14 cellular contexts compared by ENCODE assay signal in the genomic region with DNA sequence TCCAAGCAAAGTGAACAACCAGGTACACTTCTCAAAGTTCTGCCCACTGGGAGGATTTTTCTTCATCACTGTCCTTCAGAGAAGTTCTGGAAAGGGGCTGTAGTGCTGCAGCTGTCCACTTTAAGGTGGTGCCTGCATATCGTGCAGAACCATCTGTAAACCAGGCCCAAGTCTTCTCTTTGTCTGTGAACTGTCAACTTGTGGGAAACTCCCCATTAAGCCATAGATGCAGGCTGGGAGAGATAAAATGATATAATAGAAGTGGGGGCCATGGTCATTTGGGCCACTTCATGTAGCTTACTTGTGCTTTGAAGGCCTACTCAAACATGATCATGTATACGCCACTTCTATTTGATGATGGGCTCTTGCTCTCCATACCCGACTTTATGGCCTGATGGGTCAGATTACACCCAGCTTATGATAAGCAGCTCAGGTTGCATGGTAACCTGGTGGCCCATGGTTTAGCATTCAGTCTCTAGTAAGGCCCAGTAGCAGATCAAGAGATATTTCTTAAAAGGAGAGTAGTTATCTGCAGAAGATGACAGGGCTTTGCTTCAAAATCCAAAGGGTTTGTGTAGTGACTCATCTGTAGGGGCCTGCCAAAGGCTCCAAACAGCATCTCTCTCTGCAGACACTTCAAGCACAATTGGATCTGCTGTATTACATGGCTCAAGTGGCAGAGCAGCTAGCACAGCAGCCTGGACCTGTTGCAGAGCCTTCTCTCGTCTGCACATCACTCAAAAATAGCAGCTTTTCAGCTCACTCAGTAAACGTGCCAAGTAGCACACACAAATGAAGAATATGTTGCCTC. TPM values are rescaled to one million over a fixed set of nuclear protein-coding genes. Genes with fewer than 3 reads are reported as not detected.
DNase-seq lines count a peak whose midpoint lies in the region; ATAC-seq and TF ChIP-seq lines count a peak whose summit lies in the region.
"Had no signal": no experiment of that assay in that cellular context is flagged by ENCODE, and none has a peak within 500 bp of the region (broad histone marks: within the 10 kb centered on the region; RNA-seq: fewer than 3 reads in every experiment).

No MANE protein-coding gene starts in this region.

- no peaks in the 10 kb centered on the region for H3K36me3 Mint-ChIP-seq in natural killer cell treated with Interleukin-12 subunit alpha and Interleukin-12 subunit beta and Interleukin-15 and Interleukin-18, amount 100 ng/mL, for 72 hours
- H3K36me3 Mint-ChIP-seq in MCF 10A (ENCODE audit: insufficient read depth, unreplicated experiment), result no peaks in the 10 kb centered on the region

- H3K27me3 Mint-ChIP-seq in natural killer cell treated with Interleukin-12 subunit alpha and Interleukin-12 subunit beta and Interleukin-15 and Interleukin-18, amount 100 ng/mL, for 72 hours, result peaks cover 32 to 37% of the 10 kb centered on the region in 2 donors
- no peaks in the 10 kb centered on the region for H3K27me3 Mint-ChIP-seq in MCF 10A (ENCODE audit: insufficient read depth, unreplicated experiment)

- DNase-seq in NCI-H146 (lab: John Stamatoyannopoulos, UW), result peak; percentile 10
- no peak for DNase-seq in NCI-H146 treated with DMSO at 0.1 percent for 48 hours (lab: John Stamatoyannopoulos, UW; ENCODE audit: unreplicated experiment)
- DNase-seq in NCI-H2029 treated with DMSO at 0.1 percent for 48 hours (lab: John Stamatoyannopoulos, UW), result peak; percentile 81
- DNase-seq in astrocyte of the spinal cord (ENCODE audit: low read depth, low spot score), result peak; percentile 59
- DNase-seq in skeletal muscle cell (ENCODE audit: low read depth), result peak; percentile 53
- DNase-seq in natural killer cell treated with Interleukin-12 subunit alpha and Interleukin-12 subunit beta and Interleukin-15 and Interleukin-18, amount 100 ng/mL, for 72 hours (ENCODE audit: low spot score), result no peak
- DNase-seq in HuH-7 (ENCODE audit: low spot score), result no peak
- DNase-seq in MCF 10A (ENCODE audit: unreplicated experiment), result no peak
- DNase-seq: activated B cell treated with CpG ODN at 0.5 μM for 24 hours, Caco-2, mesenchymal stem cell, NCI-H1105 treated with DMSO at 0.1 percent for 48 hours, nucleus accumbens had no signal

- CTCF ChIA-PET in MCF 10A (lab: Yijun Ruan, JAX), result interaction anchor here (0.7 kb wide), 1 partner anchor 18 kb away, joined by 3 read pairs; no protein-coding TSS in a partner anchor

- intact Hi-C loops in MCF 10A (cut with micrococcal nuclease), result no loop called here

- in situ Hi-C loops in astrocyte of the spinal cord (cut with HindIII; ENCODE audit: low sequenced_read_pairs), result no loop called here

- H3K9me3 Mint-ChIP-seq in natural killer cell treated with Interleukin-12 subunit alpha and Interleukin-12 subunit beta and Interleukin-15 and Interleukin-18, amount 100 ng/mL, for 72 hours, result no peaks in the 10 kb centered on the region
- no peaks in the 10 kb centered on the region for H3K9me3 Mint-ChIP-seq in MCF 10A (ENCODE audit: unreplicated experiment)
- H3K9me3 Mint-ChIP-seq: activated B cell treated with CpG ODN at 0.5 μM for 24 hours; dendritic cell treated with granulocyte-macrophage colony-stimulating factor and Interleukin-4, amounts not matched to agents 40 ng/mL and 50 ng/mL, for 4 days had no signal

- BruUV-seq in MCF 10A (replicated peaks; lab: Mats Ljungman, UMichigan), result no TSS peak

- no peaks in the 10 kb centered on the region for H3K4me1 Mint-ChIP-seq in natural killer cell treated with Interleukin-12 subunit alpha and Interleukin-12 subunit beta and Interleukin-15 and Interleukin-18, amount 100 ng/mL, for 72 hours (ENCODE audit: low read depth in 2 of 2)
- H3K4me1 Mint-ChIP-seq in MCF 10A (ENCODE audit: insufficient read depth, unreplicated experiment), result no peaks in the 10 kb centered on the region
- H3K4me1 Mint-ChIP-seq: activated B cell treated with CpG ODN at 0.5 μM for 24 hours had no signal

- no peak for ATAC-seq in natural killer cell treated with Interleukin-12 subunit alpha and Interleukin-12 subunit beta and Interleukin-15 and Interleukin-18, amount 100 ng/mL, for 72 hours

- H3K27ac Mint-ChIP-seq in natural killer cell treated with Interleukin-12 subunit alpha and Interleukin-12 subunit beta and Interleukin-15 and Interleukin-18, amount 100 ng/mL, for 72 hours, result no peak overlapping the region
- H3K27ac Mint-ChIP-seq in MCF 10A (ENCODE audit: low read depth, unreplicated experiment), result no peak overlapping the region
- H3K27ac Mint-ChIP-seq: activated B cell treated with CpG ODN at 0.5 μM for 24 hours; dendritic cell treated with granulocyte-macrophage colony-stimulating factor and Interleukin-4, amounts not matched to agents 40 ng/mL and 50 ng/mL, for 4 days had no signal

- H3K4me3 Mint-ChIP-seq in natural killer cell treated with Interleukin-12 subunit alpha and Interleukin-12 subunit beta and Interleukin-15 and Interleukin-18, amount 100 ng/mL, for 72 hours, result no peak overlapping the region
- no peak overlapping the region for H3K4me3 Mint-ChIP-seq in MCF 10A (ENCODE audit: unreplicated experiment)
- H3K4me3 Mint-ChIP-seq: activated B cell treated with CpG ODN at 0.5 μM for 24 hours; dendritic cell treated with granulocyte-macrophage colony-stimulating factor and Interleukin-4, amounts not matched to agents 40 ng/mL and 50 ng/mL, for 4 days had no signal

- TF ChIP-seq CTCF in astrocyte of the spinal cord (IDR thresholded peaks at IDR 0.05; ENCODE audit: low read depth, low read length) (no peak), MCF 10A (IDR thresholded peaks at IDR 0.05; ENCODE audit: unreplicated experiment) (no peak)

- H3K4me3 ChIP-seq in astrocyte of the spinal cord (ENCODE audit: low read depth, low read length) (no peak overlapping the region), skeletal muscle cell (ENCODE audit: low read depth, low read length) (no peak overlapping the region)

- POLR2A ChIA-PET in MCF 10A (lab: Yijun Ruan, JAX), result interaction anchor here (0.7 kb wide), 1 partner anchor 16 kb away, joined by 4 read pairs; no protein-coding TSS in a partner anchor

RNA-seq across cellular contexts. Expression of a gene that starts 15.7 kb away (rescaled TPM):
- total RNA-seq in natural killer cell treated with Interleukin-12 subunit alpha and Interleukin-12 subunit beta and Interleukin-15 and Interleukin-18, amount 100 ng/mL, for 72 hours, result 100 to 1,000 TPM; 426 to 537 TPM
- 937 and 946 TPM in 2 replicates for total RNA-seq in MCF 10A (2022)

RNA-seq across cellular contexts. Expression of a gene that starts 34.0 kb away (rescaled TPM):
- total RNA-seq in natural killer cell treated with Interleukin-12 subunit alpha and Interleukin-12 subunit beta and Interleukin-15 and Interleukin-18, amount 100 ng/mL, for 72 hours, result 1 to 10 TPM; 1.5 to 2.0 TPM
- 46.4 and 50.9 TPM in 2 replicates for total RNA-seq in MCF 10A (2022)

Comparison
In these comparisons a context has a peak if more than half of its experiments do, and no peak if none do; other contexts are left out.
1. DNase-seq: peak in NCI-H146 (single experiment), NCI-H2029 treated with DMSO at 0.1 percent for 48 hours (single experiment), astrocyte of the spinal cord (single experiment) and skeletal muscle cell (single experiment); none in NCI-H146 treated with DMSO at 0.1 percent for 48 hours (single experiment), natural killer cell treated with Interleukin-12 subunit alpha and Interleukin-12 subunit beta and Interleukin-15 and Interleukin-18, amount 100 ng/mL, for 72 hours (single experiment), HuH-7 (single experiment) and MCF 10A (single experiment).
2. RNA of a gene that starts 34.0 kb away (total RNA-seq): 46.4 to 50.9 TPM in MCF 10A; 1.5 to 2.0 TPM in natural killer cell treated with Interleukin-12 subunit alpha and Interleukin-12 subunit beta and Interleukin-15 and Interleukin-18, amount 100 ng/mL, for 72 hours; every median in the first group is over 10 times any median in the second.